ENCODE assay signal across 9 cellular contexts in the genomic region with DNA sequence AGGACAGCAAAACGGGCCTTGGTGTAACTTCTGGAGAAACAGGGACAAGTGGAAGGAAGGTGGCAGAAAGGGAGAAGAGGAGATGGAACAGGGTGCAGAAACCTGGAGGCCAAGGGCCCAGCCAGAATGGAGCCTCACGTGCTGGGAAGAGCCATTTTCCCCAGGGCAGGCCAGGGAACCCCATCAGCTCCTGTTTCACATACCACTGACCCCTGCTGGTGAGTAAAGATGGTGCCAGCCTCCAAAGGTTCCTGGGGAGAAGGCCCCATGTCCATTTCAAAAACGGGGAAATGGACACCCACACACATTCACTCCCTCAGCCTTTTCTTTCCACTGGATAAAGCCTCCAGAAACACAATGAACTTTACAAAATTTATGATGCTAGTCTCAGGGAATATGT. TPM values are rescaled to one million over a fixed set of nuclear protein-coding genes. Genes with fewer than 3 reads are reported as not detected.
A peak's percentile ranks its signal among the peaks of the same experiment; 100 is the strongest.
DNase-seq lines count a peak whose midpoint lies in the region; ATAC-seq and TF ChIP-seq lines count a peak whose summit lies in the region.
"Had no signal": no experiment of that assay in that cellular context is flagged by ENCODE, and none has a peak within 500 bp of the region (broad histone marks: within the 10 kb centered on the region; RNA-seq: fewer than 3 reads in every experiment).

No MANE protein-coding gene starts in this region.

- TF ChIP-seq CTCF in Calu3 (IDR thresholded peaks at IDR 0.05; ENCODE audit: unreplicated experiment): peak; percentile 35
- TF ChIP-seq CTCF in right lobe of liver (IDR thresholded peaks at IDR 0.05): peak; percentile 34 to 53 (median 39)

- H3K27ac ChIP-seq in right lobe of liver: no peak overlapping the region
- H3K27ac ChIP-seq: SK-N-MC had no signal

- H3K27me3 ChIP-seq in adipocyte (replicated peaks; ENCODE audit: control insufficient read depth, insufficient read depth, low read length) (no peaks in the 10 kb centered on the region), right lobe of liver (no peaks in the 10 kb centered on the region)

- H3K9ac ChIP-seq in adipocyte (ENCODE audit: low read length): no peak overlapping the region

- H3K4me3 Mint-ChIP-seq in Calu3 (ENCODE audit: low read depth, unreplicated experiment): no peak overlapping the region
- H3K4me3 Mint-ChIP-seq in activated CD8-positive, alpha-beta memory T cell treated with anti-CD3 and anti-CD28 coated beads, Interleukin-2, amount 10 ng/mL, durations not matched to agents 7 days and 5 days: no peak overlapping the region

- no TSS peak for BruUV-seq in Calu3 (replicated peaks; lab: Mats Ljungman, UMichigan)

- H3K4me1 ChIP-seq in adipocyte (ENCODE audit: control insufficient read depth, insufficient read depth, low read length): peaks cover 19% of the 10 kb centered on the region
- no peaks in the 10 kb centered on the region for H3K4me1 ChIP-seq in right lobe of liver

- CTCF ChIA-PET in Calu3 (lab: Charles Lee): interaction anchor here (0.6 kb wide), 1 partner anchor 179 kb away, joined by 3 read pairs; no protein-coding TSS in a partner anchor
- CTCF ChIA-PET in activated CD8-positive, alpha-beta memory T cell treated with anti-CD3 and anti-CD28 coated beads, Interleukin-2, amount 10 ng/mL, durations not matched to agents 7 days and 5 days (lab: Charles Lee): interaction anchor here (1.1 to 2.7 kb wide), 3 partner anchors 14 to 56 kb away, joined by 3 to 9 read pairs (median 4); no protein-coding TSS in a partner anchor

- H3K9me3 ChIP-seq in adipocyte (ENCODE audit: control insufficient read depth, low read length) (no peaks in the 10 kb centered on the region), right lobe of liver (no peaks in the 10 kb centered on the region)

- WGBS in right lobe of liver (ENCODE audit: insufficient coverage, low coverage, low lambda C conversion rate, missing lambda C conversion rate): 72% methylated on average over 3 of the region's 3 CpGs

- TF ChIP-seq POLR2A in right lobe of liver (IDR thresholded peaks at IDR 0.05): no peak

- H3K4me1 Mint-ChIP-seq in Calu3 (ENCODE audit: low read depth, unreplicated experiment): peaks cover 25% of the 10 kb centered on the region
- no peaks in the 10 kb centered on the region for H3K4me1 Mint-ChIP-seq in activated CD8-positive, alpha-beta memory T cell treated with anti-CD3 and anti-CD28 coated beads, Interleukin-2, amount 10 ng/mL, durations not matched to agents 7 days and 5 days

- peak; percentile 56 for ATAC-seq in HG02885 (IDR thresholded peaks at IDR 0.05; ENCODE audit: poor library complexity, unreplicated experiment)
- ATAC-seq in right lobe of liver: peak; percentile 68 to 74 (median 72)
- no peak for ATAC-seq in GM21447 (IDR thresholded peaks at IDR 0.05; ENCODE audit: unreplicated experiment)
- no peak for ATAC-seq in activated CD8-positive, alpha-beta memory T cell treated with anti-CD3 and anti-CD28 coated beads, Interleukin-2, amount 10 ng/mL, durations not matched to agents 7 days and 5 days
- ATAC-seq in GM21529 (IDR thresholded peaks at IDR 0.05; ENCODE audit: unreplicated experiment): no peak

- H3K9me3 Mint-ChIP-seq in Calu3 (ENCODE audit: low read depth, unreplicated experiment): no peaks in the 10 kb centered on the region
- no peaks in the 10 kb centered on the region for H3K9me3 Mint-ChIP-seq in activated CD8-positive, alpha-beta memory T cell treated with anti-CD3 and anti-CD28 coated beads, Interleukin-2, amount 10 ng/mL, durations not matched to agents 7 days and 5 days (ENCODE audit: low read depth)

- DNase-seq in Calu3 (no peak), adipocyte (ENCODE audit: low read depth) (peak; percentile 7), right lobe of liver (peak in 1 of 3 donors; percentile 26), mesenteric fat pad (ENCODE audit: low spot score) (no peak)
- DNase-seq in activated CD8-positive, alpha-beta memory T cell treated with anti-CD3 and anti-CD28 coated beads, Interleukin-2, amount 10 ng/mL, durations not matched to agents 7 days and 5 days: no peak

- H3K27me3 Mint-ChIP-seq in Calu3 (ENCODE audit: unreplicated experiment): no peaks in the 10 kb centered on the region
- H3K27me3 Mint-ChIP-seq in activated CD8-positive, alpha-beta memory T cell treated with anti-CD3 and anti-CD28 coated beads, Interleukin-2, amount 10 ng/mL, durations not matched to agents 7 days and 5 days: no peaks in the 10 kb centered on the region

- H3K4me3 ChIP-seq in adipocyte (ENCODE audit: low read length) (no peak overlapping the region), right lobe of liver (no peak overlapping the region)
- H3K4me3 ChIP-seq: SK-N-MC had no signal

- H3K36me3 ChIP-seq in adipocyte (ENCODE audit: control insufficient read depth, insufficient read depth, low read length, severe bottlenecking): no peaks in the 10 kb centered on the region
- no peaks in the 10 kb centered on the region for H3K36me3 ChIP-seq in right lobe of liver

- no peaks in the 10 kb centered on the region for H3K36me3 Mint-ChIP-seq in Calu3 (ENCODE audit: insufficient read depth, unreplicated experiment)
- H3K36me3 Mint-ChIP-seq in activated CD8-positive, alpha-beta memory T cell treated with anti-CD3 and anti-CD28 coated beads, Interleukin-2, amount 10 ng/mL, durations not matched to agents 7 days and 5 days: no peaks in the 10 kb centered on the region

- intact Hi-C loops in Calu3 (cut with micrococcal nuclease; ENCODE audit: unreplicated experiment) (no loop called here), right lobe of liver (cut with DNase I) (no loop called here)

- H3K27ac Mint-ChIP-seq in Calu3 (ENCODE audit: unreplicated experiment): no peak overlapping the region
- no peak overlapping the region for H3K27ac Mint-ChIP-seq in activated CD8-positive, alpha-beta memory T cell treated with anti-CD3 and anti-CD28 coated beads, Interleukin-2, amount 10 ng/mL, durations not matched to agents 7 days and 5 days

RNA-seq across cellular contexts. Expression of gene JUN, which starts 57.6 kb away (rescaled TPM):
- 76.5 and 89.3 TPM in 2 replicates for total RNA-seq in Calu3 (2022)
- 100 to 1,000 TPM in 3 of 6 experiments, 10 to 100 TPM in 2, 1 to 10 TPM in 1; 9.3 to 116 (median 88.1) TPM for total RNA-seq in right lobe of liver
- total RNA-seq in mesenteric fat pad: 298 TPM
- 100 to 1,000 TPM in 1 of 2 experiments, 10 to 100 TPM in 1; 50.5 to 129 TPM for total RNA-seq in activated CD8-positive, alpha-beta memory T cell treated with anti-CD3 and anti-CD28 coated beads, Interleukin-2, amount 10 ng/mL, durations not matched to agents 7 days and 5 days

Comparison
In these comparisons a context has a peak if more than half of its experiments do, and no peak if none do; other contexts are left out.
1. ATAC-seq: peak in HG02885 (single experiment) and right lobe of liver (4 of 4); none in GM21447 (single experiment), activated CD8-positive, alpha-beta memory T cell treated with anti-CD3 and anti-CD28 coated beads, Interleukin-2, amount 10 ng/mL, durations not matched to agents 7 days and 5 days (single experiment) and GM21529 (single experiment).